Comparison of ENCODE assay signal across 24 cellular contexts in the genomic region with DNA sequence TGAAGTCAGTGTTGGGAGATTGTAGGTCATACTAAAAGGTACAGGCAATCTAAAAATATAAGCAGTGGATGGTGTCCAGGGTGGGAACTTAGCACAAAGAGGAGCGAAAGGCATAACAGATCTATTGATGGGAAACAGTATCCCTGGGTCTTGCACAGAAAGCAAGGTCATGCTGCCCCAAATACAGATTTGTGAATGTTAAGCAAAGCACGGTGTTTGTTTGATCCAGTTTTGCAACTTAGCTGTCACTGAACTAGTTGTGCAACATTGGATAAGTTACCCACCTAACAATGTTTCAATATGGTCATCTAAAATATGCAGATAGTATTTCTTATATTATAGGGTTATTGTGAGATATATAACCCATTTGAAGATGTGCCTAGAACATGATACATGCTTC.
DNase-seq lines count a peak whose midpoint lies in the region; ATAC-seq, FAIRE-seq and TF ChIP-seq lines count a peak whose summit lies in the region.
"Had no signal": no experiment of that assay in that cellular context is flagged by ENCODE, and none has a peak within 500 bp of the region (broad histone marks: within the 10 kb centered on the region; RNA-seq: fewer than 3 reads in every experiment).

No MANE protein-coding gene starts in this region.

- H3K4me1 ChIP-seq in HepG2 (ENCODE audit: insufficient read depth, low read length) (peaks cover 31% of the 10 kb centered on the region), right lobe of liver (peaks cover 0 to 11% (median 2%) of the 10 kb centered on the region in 4 donors), psoas muscle (no peaks in the 10 kb centered on the region)
- H3K4me1 ChIP-seq: BLaER1, Caco-2 had no signal

- TF ChIP-seq RAD21 in HepG2 (CRISPR knock-in tag; IDR thresholded peaks at IDR 0.05) = no peak

- H3K27me3 Mint-ChIP-seq in type B pancreatic cell = peaks cover 3% of the 10 kb centered on the region

- H4K20me1 ChIP-seq in HepG2 (ENCODE audit: insufficient read depth, low read length) = no peaks in the 10 kb centered on the region
- H4K20me1 ChIP-seq: BLaER1 had no signal

- intact Hi-C loops in HepG2 (cut with micrococcal nuclease; ENCODE audit: unreplicated experiment) (no loop called here), right lobe of liver (cut with DNase I) (no loop called here), psoas muscle (cut with DNase I) (no loop called here)

- H3K9me3 Mint-ChIP-seq in type B pancreatic cell = no peaks in the 10 kb centered on the region
- H3K9me3 Mint-ChIP-seq: CD14-positive monocyte had no signal

- WGBS in HepG2 (ENCODE audit: low lambda C conversion rate) = 13% methylated on average over 2 of the region's 2 CpGs
- WGBS in right lobe of liver (ENCODE audit: insufficient coverage, low coverage, low lambda C conversion rate, missing lambda C conversion rate) = 28% methylated on average over 2 of the region's 2 CpGs
- 71 to 95% (median 87%) methylated on average over 2 of the region's 2 CpGs for WGBS in psoas muscle, 3 donors

- no peak overlapping the region for H2AFZ ChIP-seq in HepG2 (ENCODE audit: low read length)

- H3K36me3 ChIP-seq in HepG2 (replicated peaks in 1 of 2; ENCODE audit: control insufficient read depth in 1 of 2, insufficient read depth in 2 of 2, low read length in 2 of 2) (no peaks in the 10 kb centered on the region), right lobe of liver (no peaks in the 10 kb centered on the region), psoas muscle (ENCODE audit: insufficient read depth in 1 of 2, low read depth in 1 of 2) (no peaks in the 10 kb centered on the region)
- H3K36me3 ChIP-seq: BE2C, BLaER1 had no signal

- no peaks in the 10 kb centered on the region for H3K36me3 Mint-ChIP-seq in type B pancreatic cell
- H3K36me3 Mint-ChIP-seq: CD14-positive monocyte; CD4-positive, alpha-beta memory T cell; CD4-positive, CD25-positive, alpha-beta regulatory T cell; CD8-positive, alpha-beta memory T cell had no signal

- no peak overlapping the region for H3K27ac Mint-ChIP-seq in type B pancreatic cell
- H3K27ac Mint-ChIP-seq: CD14-positive monocyte; CD4-positive, alpha-beta memory T cell; CD4-positive, CD25-positive, alpha-beta regulatory T cell; CD8-positive, alpha-beta memory T cell had no signal

- H3K4me2 ChIP-seq in HepG2 (ENCODE audit: low read depth, low read length) = 0 out of 2 replicates have a peak overlapping the region, but pooled peaks have one; percentile 19
- H3K4me2 ChIP-seq: BLaER1 had no signal

- FAIRE-seq in HepG2 (lab: Jason Lieb, UNC) = no peak
- FAIRE-seq: A204.1, D721Med, G401.6, GM12891, GM18507 had no signal

- TF ChIP-seq POLR2A in HepG2 (IDR thresholded peaks at IDR 0.05; ENCODE audit: insufficient read depth in 1 of 2, low read depth in 2 of 2, low read length in 2 of 2) = no peak
- TF ChIP-seq POLR2A in right lobe of liver (IDR thresholded peaks at IDR 0.05) = no peak

- no peaks in the 10 kb centered on the region for H3K9me3 ChIP-seq in HepG2 (ENCODE audit: low read length)
- no peaks in the 10 kb centered on the region for H3K9me3 ChIP-seq in right lobe of liver
- no peaks in the 10 kb centered on the region for H3K9me3 ChIP-seq in psoas muscle
- H3K9me3 ChIP-seq: BE2C, BLaER1, Caco-2 had no signal

- no peak overlapping the region for H3K9ac ChIP-seq in HepG2 (ENCODE audit: insufficient read depth, low read depth, low read length)
- H3K9ac ChIP-seq: BLaER1 had no signal

- no peaks in the 10 kb centered on the region for H3K27me3 ChIP-seq in HepG2 (ENCODE audit: control insufficient read depth in 1 of 2, insufficient read depth in 2 of 2, low read length in 2 of 2)
- H3K27me3 ChIP-seq in right lobe of liver = no peaks in the 10 kb centered on the region
- no peaks in the 10 kb centered on the region for H3K27me3 ChIP-seq in psoas muscle (ENCODE audit: insufficient read depth in 3 of 3, low read length in 2 of 3)
- H3K27me3 ChIP-seq: BE2C, BLaER1 had no signal

- no peaks in the 10 kb centered on the region for H3K79me2 ChIP-seq in HepG2 (ENCODE audit: insufficient read depth, low read length)

- H3K4me1 Mint-ChIP-seq in type B pancreatic cell (ENCODE audit: unreplicated experiment) = peaks cover 4% of the 10 kb centered on the region
- H3K4me1 Mint-ChIP-seq: CD14-positive monocyte; CD4-positive, alpha-beta memory T cell; CD4-positive, CD25-positive, alpha-beta regulatory T cell; CD8-positive, alpha-beta memory T cell had no signal

- TF ChIP-seq CTCF in HepG2 (CRISPR knock-in tag; IDR thresholded peaks at IDR 0.05) (no peak), right lobe of liver (IDR thresholded peaks at IDR 0.05) (no peak), psoas muscle (IDR thresholded peaks at IDR 0.05) (no peak), type B pancreatic cell (conservative IDR thresholded peaks at IDR 0.05) (no peak)

- ATAC-seq in HepG2 = no peak; the same call in 2 of the 3 replicates
- ATAC-seq in right lobe of liver = peak; percentile 81 to 93 (median 90)
- ATAC-seq in psoas muscle = no peak
- ATAC-seq in HG02588 (IDR thresholded peaks at IDR 0.05; ENCODE audit: unreplicated experiment) = no peak

- DNase-seq in HepG2 (ENCODE audit: low spot score) (peak; percentile 14), right lobe of liver (peak in 1 of 3 donors; percentile 49), psoas muscle (no peak), type B pancreatic cell (ENCODE audit: extremely low spot score, unreplicated experiment) (no peak)
- DNase-seq: 8988T; ACHN; BE2C; C1 segment of cervical spinal cord; Caco-2; Calu3; CD4-positive, alpha-beta memory T cell; CD4-positive, CD25-positive, alpha-beta regulatory T cell; CD8-positive, alpha-beta memory T cell; DMS79 treated with DMSO at 0.1 percent for 48 hours; GF-D8 had no signal

- no TSS peak for BruUV-seq in HepG2 (replicated peaks; lab: Mats Ljungman, UMichigan)

- no peak overlapping the region for H3K4me3 Mint-ChIP-seq in type B pancreatic cell
- H3K4me3 Mint-ChIP-seq: CD14-positive monocyte; CD4-positive, alpha-beta memory T cell; CD4-positive, CD25-positive, alpha-beta regulatory T cell; CD8-positive, alpha-beta memory T cell had no signal

- in situ Hi-C loops in HepG2 (cut with HindIII; ENCODE audit: extremely low pct_ligation_motif_present, low pct_unique_long_range_greater_than_20kb) = no loop called here

- H3K4me3 ChIP-seq in HepG2 (replicated peaks in 1 of 3; ENCODE audit: insufficient read depth in 1 of 3, low read depth in 2 of 3, low read length in 3 of 3) = no peak overlapping the region
- H3K4me3 ChIP-seq in right lobe of liver = no peak overlapping the region
- no peak overlapping the region for H3K4me3 ChIP-seq in psoas muscle
- H3K4me3 ChIP-seq: BLaER1 had no signal

- TF ChIP-seq EP300 in HepG2 (IDR thresholded peaks at IDR 0.05; ENCODE audit: low read depth in 2 of 2, low read length in 2 of 2) (peak in 1 of 2 experiments; percentile 24; a peak in 1 of 4 replicates), HepG2 (CRISPR knock-in tag; IDR thresholded peaks at IDR 0.05; ENCODE audit: borderline replicate concordance) (no peak)

- H3K27ac ChIP-seq in HepG2 (ENCODE audit: extremely low read length, insufficient read depth, low read length) (no peak overlapping the region), right lobe of liver (peak overlapping the region in 1 of 3 donors; percentile 5), psoas muscle (no peak overlapping the region)
- H3K27ac ChIP-seq: BLaER1 had no signal

- POLR2A ChIA-PET in HepG2 (lab: Yijun Ruan, JAX) = no interaction called here

- CTCF ChIA-PET in HepG2 (lab: Yijun Ruan, JAX; ENCODE audit: low intra/inter-chr PET ratio, low total read pairs) = no interaction called here

TF ChIP-seq in PFSK-1, 5 proteins besides CTCF, POLR2A, EP300 and RAD21 (continues in another document):
- peak; percentile 9; the same call in 1 of the 2 replicates for TF ChIP-seq POLR2AphosphoS5 (IDR thresholded peaks at IDR 0.05; ENCODE audit: low read depth, low read length)

TF ChIP-seq in HepG2, 621 proteins besides CTCF, POLR2A, EP300 and RAD21 (continues in another document):
- no peak for TF ChIP-seq KDM3A (CRISPR knock-in tag; IDR thresholded peaks at IDR 0.05; ENCODE audit: low read depth)
- no peak for TF ChIP-seq ZKSCAN8 (CRISPR knock-in tag; IDR thresholded peaks at IDR 0.05; ENCODE audit: borderline replicate concordance)
- TF ChIP-seq ZMYM4 (CRISPR knock-in tag; IDR thresholded peaks at IDR 0.05) = no peak
- TF ChIP-seq RELA (CRISPR knock-in tag; IDR thresholded peaks at IDR 0.05) = no peak
- TF ChIP-seq PAX8 (CRISPR knock-in tag; IDR thresholded peaks at IDR 0.05; ENCODE audit: borderline replicate concordance) = no peak
- TF ChIP-seq ZNF280D (CRISPR knock-in tag; IDR thresholded peaks at IDR 0.05) = no peak
- no peak for TF ChIP-seq ZNF350 (CRISPR knock-in tag; IDR thresholded peaks at IDR 0.05; ENCODE audit: borderline replicate concordance, low read depth)
- TF ChIP-seq TEAD3 (CRISPR knock-in tag; optimal IDR thresholded peaks at IDR 0.05; ENCODE audit: borderline replicate concordance) = no peak
- TF ChIP-seq ZMYM3 (CRISPR knock-in tag; IDR thresholded peaks at IDR 0.05) = no peak
- no peak for TF ChIP-seq RARG (CRISPR knock-in tag; IDR thresholded peaks at IDR 0.05; ENCODE audit: low read depth)
- TF ChIP-seq NCOA2 (CRISPR knock-in tag; IDR thresholded peaks at IDR 0.05) = peak; percentile 22; the same call in 1 of the 2 replicates
- TF ChIP-seq HCFC1 (IDR thresholded peaks at IDR 0.05; ENCODE audit: low read depth, low read length) = no peak

Comparison
In these comparisons a context has a peak if more than half of its experiments do, and no peak if none do; other contexts are left out.
1. ATAC-seq: peak in right lobe of liver (4 of 4); none in HepG2 (single experiment), psoas muscle (0 of 4) and HG02588 (single experiment).